ENCODE assay signal across 18 cellular contexts in the genomic region with DNA sequence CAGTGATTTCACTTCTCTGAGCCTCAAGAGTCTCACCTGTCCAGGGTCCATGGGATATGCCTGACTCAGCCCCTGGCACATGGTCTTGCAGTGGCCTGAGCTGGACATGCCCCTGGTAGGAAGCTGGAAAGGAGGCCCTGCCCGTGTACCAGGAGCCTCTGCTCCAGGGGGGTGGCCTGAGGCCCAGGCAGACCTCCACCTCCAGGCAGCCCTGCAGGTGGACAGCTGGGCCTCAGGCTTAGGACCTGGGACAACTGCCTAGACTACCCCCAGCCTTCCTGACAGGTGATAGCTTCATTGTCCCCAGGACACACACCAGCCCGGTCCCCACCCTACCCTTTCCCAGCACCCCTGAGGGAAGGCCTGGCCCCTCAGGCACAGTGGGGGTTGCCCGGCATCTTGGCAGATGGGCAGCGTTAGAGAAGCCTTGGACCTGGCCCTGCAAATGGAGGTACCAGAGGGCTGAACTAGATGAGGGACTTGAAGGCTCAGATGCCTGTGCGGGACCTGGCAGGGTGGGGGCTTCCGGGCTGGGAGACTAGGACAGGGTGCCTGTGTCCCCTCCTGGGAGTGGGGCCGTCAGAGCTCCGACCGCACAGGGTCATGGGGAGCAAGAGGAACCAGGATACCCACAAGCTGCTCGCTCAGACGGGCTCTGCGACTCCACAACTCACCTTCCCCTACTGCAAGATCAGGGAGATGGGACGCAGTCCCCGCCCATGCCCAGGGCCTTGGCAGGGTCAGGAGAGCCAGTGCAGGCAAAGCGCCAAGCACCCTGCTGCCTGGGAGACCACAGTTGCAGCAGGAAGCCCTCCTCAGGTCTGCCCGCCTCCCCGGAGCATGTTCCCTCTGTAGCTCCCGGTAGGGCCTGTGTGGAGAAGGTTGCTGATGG. TPM values are rescaled to one million over a fixed set of nuclear protein-coding genes. Genes with fewer than 3 reads are reported as not detected.
DNase-seq lines count a peak whose midpoint lies in the region; ATAC-seq and TF ChIP-seq lines count a peak whose summit lies in the region.
"Had no signal": no experiment of that assay in that cellular context is flagged by ENCODE, and none has a peak within 500 bp of the region (broad histone marks: within the 10 kb centered on the region; RNA-seq: fewer than 3 reads in every experiment).

No MANE protein-coding gene starts in this region.

- no peak overlapping the region for H2BK120ac ChIP-seq in trophoblast cell (ENCODE audit: insufficient read depth, low read length, poor library complexity)

- ATAC-seq in Right ventricle myocardium superior (ENCODE audit: poor library complexity) (no peak), right cardiac atrium (no peak), GM21825 (IDR thresholded peaks at IDR 0.05; ENCODE audit: unreplicated experiment) (no peak)
- ATAC-seq in activated T-cell treated with anti-CD3 and anti-CD28 coated beads, Interleukin-2, amount 50 U/mL, for 72 hours (replicated peaks in 1 of 2), result no peak
- ATAC-seq: GM23338, HepG2 had no signal

- H3K27me3 Mint-ChIP-seq in activated T-cell treated with anti-CD3 and anti-CD28 coated beads, Interleukin-2, amount 50 U/mL, for 72 hours (ENCODE audit: low read depth), result no peaks in the 10 kb centered on the region
- H3K27me3 Mint-ChIP-seq: CD4-positive, alpha-beta memory T cell had no signal

- no peaks in the 10 kb centered on the region for H3K27me3 ChIP-seq in right atrium auricular region
- H3K27me3 ChIP-seq in BLaER1 treated with 17β-estradiol and CSF1 and Interleukin-3, amounts not matched to agents 10 nM and 100 nM, result no peaks in the 10 kb centered on the region
- no peaks in the 10 kb centered on the region for H3K27me3 ChIP-seq in right cardiac atrium (ENCODE audit: control insufficient read depth, insufficient read depth)
- no peaks in the 10 kb centered on the region for H3K27me3 ChIP-seq in trophoblast cell (ENCODE audit: insufficient read depth, low read length)
- H3K27me3 ChIP-seq in ascending aorta, result no peaks in the 10 kb centered on the region
- H3K27me3 ChIP-seq: BE2C had no signal

- H3K23ac ChIP-seq in trophoblast cell (ENCODE audit: low read length), result no peak overlapping the region

- peak overlapping the region in 9 of 11 experiments; percentile 37 to 76 (median 71); a peak in 16 of 22 replicates for H3K4me2 ChIP-seq in BLaER1 treated with 17β-estradiol and CSF1 and Interleukin-3, amounts not matched to agents 10 nM and 100 nM
- H3K4me2 ChIP-seq in trophoblast cell (ENCODE audit: low read length), result no peak overlapping the region
- H3K4me2 ChIP-seq: GM23338 had no signal

- DNase-seq in Right ventricle myocardium superior (peak; percentile 32), right atrium auricular region (ENCODE audit: low spot score) (no peak), right cardiac atrium (peak in 2 of 3 donors; percentile 43 to 63), trophoblast cell (no peak), ascending aorta (ENCODE audit: low spot score in 2 of 2) (no peak)
- DNase-seq in activated T-cell treated with anti-CD3 and anti-CD28 coated beads, Interleukin-2, amount 50 U/mL, for 72 hours, result no peak
- DNase-seq: ACHN, BE2C, DMS153, DMS79, GDM1, HCEC 1CT had no signal

- H3K9me3 ChIP-seq in right atrium auricular region, result peaks cover 0 to 6% of the 10 kb centered on the region in 2 donors
- peaks cover 10 to 18% (median 12%) of the 10 kb centered on the region in 11 experiments for H3K9me3 ChIP-seq in BLaER1 treated with 17β-estradiol and CSF1 and Interleukin-3, amounts not matched to agents 10 nM and 100 nM (replicated peaks in 1 of 11)
- no peaks in the 10 kb centered on the region for H3K9me3 ChIP-seq in right cardiac atrium (ENCODE audit: control insufficient read depth, low read length)
- peaks cover 7% of the 10 kb centered on the region for H3K9me3 ChIP-seq in trophoblast cell (ENCODE audit: insufficient read depth, low read depth, low read length)
- no peaks in the 10 kb centered on the region for H3K9me3 ChIP-seq in ascending aorta
- H3K9me3 ChIP-seq: BE2C had no signal

- H2AK5ac ChIP-seq in trophoblast cell (ENCODE audit: low read length), result peak overlapping the region; percentile 32

- H2AFZ ChIP-seq in trophoblast cell (ENCODE audit: insufficient read depth, low read length, poor library complexity), result no peak overlapping the region
- H2AFZ ChIP-seq: GM23338 had no signal

- no peaks in the 10 kb centered on the region for H3K79me2 ChIP-seq in trophoblast cell (ENCODE audit: control insufficient read depth, insufficient read depth, low read length, poor library complexity)

- peak overlapping the region in 2 of 11 experiments; percentile 37 to 44; a peak in 2 of 22 replicates for H3K9ac ChIP-seq in BLaER1 treated with 17β-estradiol and CSF1 and Interleukin-3, amounts not matched to agents 10 nM and 100 nM
- no peak overlapping the region for H3K9ac ChIP-seq in trophoblast cell (ENCODE audit: low read length)

- H3K36me3 ChIP-seq in right atrium auricular region, result no peaks in the 10 kb centered on the region
- no peaks in the 10 kb centered on the region for H3K36me3 ChIP-seq in BLaER1 treated with 17β-estradiol and CSF1 and Interleukin-3, amounts not matched to agents 10 nM and 100 nM
- no peaks in the 10 kb centered on the region for H3K36me3 ChIP-seq in trophoblast cell (ENCODE audit: control insufficient read depth in 1 of 2, insufficient read depth in 2 of 2, low read length in 2 of 2)
- H3K36me3 ChIP-seq in ascending aorta, result no peaks in the 10 kb centered on the region
- H3K36me3 ChIP-seq: BE2C had no signal

- H3K27ac ChIP-seq in right atrium auricular region (no peak overlapping the region), right cardiac atrium (ENCODE audit: low read length) (no peak overlapping the region), trophoblast cell (ENCODE audit: low read depth, low read length) (no peak overlapping the region), ascending aorta (no peak overlapping the region)
- H3K27ac ChIP-seq in BLaER1 treated with 17β-estradiol and CSF1 and Interleukin-3, amounts not matched to agents 10 nM and 100 nM, result 0 out of 22 replicates have a peak overlapping the region, but pooled peaks of 1 of the 11 experiments have one; percentile 9

- H3K36me3 Mint-ChIP-seq in activated T-cell treated with anti-CD3 and anti-CD28 coated beads, Interleukin-2, amount 50 U/mL, for 72 hours (ENCODE audit: insufficient read depth in 2 of 2), result peaks cover 12 to 22% of the 10 kb centered on the region in 2 donors

- no peaks in the 10 kb centered on the region for H3K4me1 Mint-ChIP-seq in activated T-cell treated with anti-CD3 and anti-CD28 coated beads, Interleukin-2, amount 50 U/mL, for 72 hours (ENCODE audit: low read depth)

- no peak overlapping the region for H3K27ac Mint-ChIP-seq in activated T-cell treated with anti-CD3 and anti-CD28 coated beads, Interleukin-2, amount 50 U/mL, for 72 hours
- H3K27ac Mint-ChIP-seq: CD4-positive, alpha-beta memory T cell; GM23338 had no signal

- TF ChIP-seq CTCF in right atrium auricular region (IDR thresholded peaks at IDR 0.05) (no peak), ascending aorta (IDR thresholded peaks at IDR 0.05) (no peak)

- H3K4me1 ChIP-seq in right atrium auricular region, result peaks cover 0 to 33% of the 10 kb centered on the region in 2 donors
- H3K4me1 ChIP-seq in BLaER1 treated with 17β-estradiol and CSF1 and Interleukin-3, amounts not matched to agents 10 nM and 100 nM, result peaks cover 31 to 82% (median 72%) of the 10 kb centered on the region in 10 experiments
- peaks cover 8% of the 10 kb centered on the region for H3K4me1 ChIP-seq in right cardiac atrium (ENCODE audit: control insufficient read depth, insufficient read depth, low read length)
- peaks cover 25 to 26% of the 10 kb centered on the region in 2 experiments for H3K4me1 ChIP-seq in trophoblast cell (ENCODE audit: control insufficient read depth in 1 of 2, insufficient read depth in 2 of 2, low read length in 2 of 2)
- no peaks in the 10 kb centered on the region for H3K4me1 ChIP-seq in ascending aorta
- H3K4me1 ChIP-seq: BE2C had no signal

- H3K4me3 Mint-ChIP-seq in activated T-cell treated with anti-CD3 and anti-CD28 coated beads, Interleukin-2, amount 50 U/mL, for 72 hours, result no peak overlapping the region
- H3K4me3 Mint-ChIP-seq: CD14-positive monocyte; CD4-positive, alpha-beta memory T cell; GM23338 had no signal

- 89% methylated on average over 18 of the region's 18 CpGs for WGBS in right cardiac atrium
- WGBS in trophoblast cell (ENCODE audit: extremely low coverage, insufficient coverage, insufficient read length), result no CpG with 5 or more reads among the region's 18 CpGs

- no peak overlapping the region for H4K12ac ChIP-seq in trophoblast cell (ENCODE audit: low read depth, low read length)

- H4K20me1 ChIP-seq in BLaER1 treated with 17β-estradiol and CSF1 and Interleukin-3, amounts not matched to agents 10 nM and 100 nM, result no peaks in the 10 kb centered on the region; a peak in 1 of 22 replicates

- peaks cover 21% of the 10 kb centered on the region for H3K79me1 ChIP-seq in trophoblast cell (ENCODE audit: low read length)

- H3K9me3 Mint-ChIP-seq in activated T-cell treated with anti-CD3 and anti-CD28 coated beads, Interleukin-2, amount 50 U/mL, for 72 hours, result peaks cover 10 to 16% of the 10 kb centered on the region in 2 donors

- H3K4me3 ChIP-seq in right atrium auricular region, result no peak overlapping the region
- no peak overlapping the region for H3K4me3 ChIP-seq in BLaER1 treated with 17β-estradiol and CSF1 and Interleukin-3, amounts not matched to agents 10 nM and 100 nM
- no peak overlapping the region for H3K4me3 ChIP-seq in right cardiac atrium (ENCODE audit: low read length)
- no peak overlapping the region for H3K4me3 ChIP-seq in trophoblast cell (ENCODE audit: low read depth, low read length)
- no peak overlapping the region for H3K4me3 ChIP-seq in ascending aorta
- H3K4me3 ChIP-seq: GM23338 had no signal

- peak overlapping the region; percentile 3 for H2BK12ac ChIP-seq in trophoblast cell (ENCODE audit: low read length)

- intact Hi-C loops in Right ventricle myocardium superior (cut with DNase I) (no loop called here), right cardiac atrium (cut with DNase I) (no loop called here), ascending aorta (cut with DNase I) (no loop called here)

- H4K91ac ChIP-seq in trophoblast cell (ENCODE audit: low read depth, low read length), result peak overlapping the region; percentile 34

- H3K14ac ChIP-seq in trophoblast cell (ENCODE audit: low read length), result peak overlapping the region; percentile 12

- H3K18ac ChIP-seq in trophoblast cell (ENCODE audit: low read length), result no peak overlapping the region

- no peak overlapping the region for H4K8ac ChIP-seq in trophoblast cell (ENCODE audit: low read depth, low read length)

- H3K4ac ChIP-seq in trophoblast cell (ENCODE audit: low read depth, low read length), result no peak overlapping the region

- H2BK5ac ChIP-seq in trophoblast cell (ENCODE audit: low read depth, low read length, poor library complexity), result no peak overlapping the region

RNA-seq across cellular contexts. Expression of a gene that starts 53.5 kb away (rescaled TPM):
- total RNA-seq in Right ventricle myocardium superior, result 37.7 TPM
- total RNA-seq in right atrium auricular region, result 10 to 100 TPM; 17.2 to 28.7 TPM
- total RNA-seq in right cardiac atrium, result 10 to 100 TPM; 16.1 to 26.3 (median 21.4) TPM
- 27.6 TPM for polyA plus RNA-seq in right cardiac atrium
- polyA plus RNA-seq in trophoblast cell (2013), result 604 and 638 TPM in 2 replicates
- total RNA-seq in activated T-cell treated with anti-CD3 and anti-CD28 coated beads, Interleukin-2, amount 50 U/mL, for 72 hours, result 1 to 10 TPM; 1.5 to 2.6 TPM
- total RNA-seq in ascending aorta, result 18.1 TPM
- total RNA-seq: HepG2 had no signal
- polyA plus RNA-seq: HepG2 had no signal

Comparison
In these comparisons a context has a peak if more than half of its experiments do, and no peak if none do; other contexts are left out.
1. DNase-seq: peak in Right ventricle myocardium superior (single experiment) and right cardiac atrium (2 of 3); none in right atrium auricular region (single experiment), trophoblast cell (0 of 2), activated T-cell treated with anti-CD3 and anti-CD28 coated beads, Interleukin-2, amount 50 U/mL, for 72 hours (0 of 2) and ascending aorta (0 of 2).